Comparison of ENCODE assay signal across 1 cellular context in the genomic region with DNA sequence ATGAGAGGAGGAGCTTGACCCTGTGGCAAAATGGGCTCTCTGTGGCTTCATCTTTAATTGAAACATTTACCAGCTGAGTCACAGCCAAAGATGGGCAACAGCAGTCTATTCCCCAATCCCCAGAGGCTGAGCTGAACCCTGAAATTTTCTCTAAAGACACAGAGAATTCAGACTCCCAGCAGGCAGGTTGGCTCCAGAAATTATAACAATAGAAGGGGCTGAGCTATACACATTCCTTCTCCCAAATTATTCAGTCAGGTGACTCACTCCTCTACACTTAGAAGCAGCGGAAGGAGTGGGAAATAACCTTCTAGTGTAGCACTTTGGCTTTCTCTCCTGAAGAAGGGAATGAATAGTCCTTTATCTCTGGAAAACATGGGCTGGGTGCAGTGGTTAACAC.
TF ChIP-seq lines count a peak whose summit lies in the region.

No MANE protein-coding gene starts in this region.

TF ChIP-seq in WTC11, 78 proteins besides CTCF, POLR2A, EP300 and RAD21:
- TF ChIP-seq MXD4 (CRISPR knock-in tag; IDR thresholded peaks at IDR 0.05; ENCODE audit: borderline replicate concordance) (no peak), RELA (CRISPR knock-in tag; IDR thresholded peaks at IDR 0.05; ENCODE audit: borderline replicate concordance) (no peak), TP53 (CRISPR knock-in tag; IDR thresholded peaks at IDR 0.05) (no peak), NFYB (CRISPR knock-in tag; conservative IDR thresholded peaks at IDR 0.05; ENCODE audit: low read depth) (no peak), NR2C2 (CRISPR knock-in tag; IDR thresholded peaks at IDR 0.05) (no peak), SMAD3 (CRISPR knock-in tag; IDR thresholded peaks at IDR 0.05; ENCODE audit: borderline replicate concordance) (no peak), TEAD1 (CRISPR knock-in tag; IDR thresholded peaks at IDR 0.05) (no peak), ZNF416 (CRISPR knock-in tag; IDR thresholded peaks at IDR 0.05) (no peak)
- TF ChIP-seq, protein P1, sequence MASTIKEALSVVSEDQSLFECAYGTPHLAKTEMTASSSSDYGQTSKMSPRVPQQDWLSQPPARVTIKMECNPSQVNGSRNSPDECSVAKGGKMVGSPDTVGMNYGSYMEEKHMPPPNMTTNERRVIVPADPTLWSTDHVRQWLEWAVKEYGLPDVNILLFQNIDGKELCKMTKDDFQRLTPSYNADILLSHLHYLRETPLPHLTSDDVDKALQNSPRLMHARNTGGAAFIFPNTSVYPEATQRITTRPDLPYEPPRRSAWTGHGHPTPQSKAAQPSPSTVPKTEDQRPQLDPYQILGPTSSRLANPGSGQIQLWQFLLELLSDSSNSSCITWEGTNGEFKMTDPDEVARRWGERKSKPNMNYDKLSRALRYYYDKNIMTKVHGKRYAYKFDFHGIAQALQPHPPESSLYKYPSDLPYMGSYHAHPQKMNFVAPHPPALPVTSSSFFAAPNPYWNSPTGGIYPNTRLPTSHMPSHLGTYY (CRISPR knock-in tag; IDR thresholded peaks at IDR 0.05): no peak
